ENCODE assay signal across 17 cellular contexts in the genomic region with DNA sequence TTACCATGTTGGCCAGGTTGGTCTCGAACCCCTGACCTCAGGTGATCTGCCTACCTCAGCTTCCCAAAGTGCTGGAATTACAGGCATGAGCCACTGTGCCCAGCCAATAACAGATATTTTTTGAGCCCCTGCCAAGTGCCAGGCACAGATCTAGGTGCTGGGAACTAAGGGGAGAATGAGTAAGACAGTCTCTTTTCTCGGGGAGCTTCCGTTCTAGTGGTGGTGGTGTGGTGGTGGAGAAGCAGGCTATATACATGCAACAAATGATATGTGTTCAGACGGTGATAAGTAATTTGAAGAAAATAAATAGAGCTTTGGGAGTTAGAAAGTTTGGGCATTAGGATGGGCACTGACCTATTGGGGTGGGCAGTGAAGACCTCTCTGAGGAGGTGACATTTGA.
A peak's percentile ranks its signal among the peaks of the same experiment; 100 is the strongest.
DNase-seq lines count a peak whose midpoint lies in the region; ATAC-seq and TF ChIP-seq lines count a peak whose summit lies in the region.
"Had no signal": no experiment of that assay in that cellular context is flagged by ENCODE, and none has a peak within 500 bp of the region (broad histone marks: within the 10 kb centered on the region; RNA-seq: fewer than 3 reads in every experiment).

No MANE protein-coding gene starts in this region.

- H3K36me3 Mint-ChIP-seq in activated CD4-positive, alpha-beta memory T cell treated with anti-CD3 and anti-CD28 coated beads, Interleukin-2, amount 10 ng/mL, durations not matched to agents 7 days and 5 days (ENCODE audit: low read depth): peaks cover 7% of the 10 kb centered on the region
- H3K36me3 Mint-ChIP-seq in activated CD4-positive, alpha-beta memory T cell treated with anti-CD3 and anti-CD28 coated beads for 36 hours: peaks cover 2% of the 10 kb centered on the region
- H3K36me3 Mint-ChIP-seq in activated T-helper 17 cell treated with anti-CD3 and anti-CD28 coated beads, Interleukin-2, amount 50 U/mL, for 72 hours (ENCODE audit: low read depth): no peaks in the 10 kb centered on the region
- H3K36me3 Mint-ChIP-seq: CD14-positive monocyte; CD4-positive, alpha-beta memory T cell had no signal

- H3K56ac ChIP-seq in IMR-90 (ENCODE audit: extremely low read depth, insufficient read depth, low read length): no peak overlapping the region

- in situ Hi-C loops in IMR-90 (cut with MboI; ENCODE audit: low sequenced_read_pairs): no loop called here

- H3K9me1 ChIP-seq in IMR-90 (ENCODE audit: insufficient read depth, low read length): peaks cover 11% of the 10 kb centered on the region

- no peak overlapping the region for H4K8ac ChIP-seq in IMR-90 (ENCODE audit: low read depth in 2 of 2, low read length in 2 of 2)
- no peak overlapping the region for H4K8ac ChIP-seq in neuronal stem cell (ENCODE audit: low read depth, low read length)

- no peak for DNase-seq in activated CD4-positive, alpha-beta memory T cell treated with anti-CD3 and anti-CD28 coated beads, Interleukin-2, amount 10 ng/mL, durations not matched to agents 7 days and 5 days
- no peak for DNase-seq in activated CD4-positive, alpha-beta memory T cell treated with anti-CD3 and anti-CD28 coated beads for 36 hours
- no peak for DNase-seq in IMR-90
- DNase-seq in neuronal stem cell (ENCODE audit: low spot score): no peak
- no peak for DNase-seq in hepatocyte (ENCODE audit: low spot score)
- DNase-seq in NAMALWA (ENCODE audit: low spot score): no peak
- no peak for DNase-seq in NCI-H2029 (lab: John Stamatoyannopoulos, UW)
- DNase-seq: 8988T; CD4-positive, alpha-beta memory T cell; DMS153; DMS79; GF-D8 had no signal

- H3K4me2 ChIP-seq in IMR-90 (ENCODE audit: low read depth, low read length): no peak overlapping the region
- H3K4me2 ChIP-seq in neuronal stem cell (ENCODE audit: insufficient read depth, low read length, poor library complexity, severe bottlenecking): no peak overlapping the region
- H3K4me2 ChIP-seq in hepatocyte: no peak overlapping the region
- H3K4me2 ChIP-seq: BLaER1 had no signal

- H2AK5ac ChIP-seq in IMR-90 (ENCODE audit: low read depth, low read length): peak overlapping the region; percentile 75; the same call in 1 of the 2 replicates
- no peak overlapping the region for H2AK5ac ChIP-seq in neuronal stem cell (ENCODE audit: low read depth, low read length)

- H3K27ac ChIP-seq in IMR-90 (ENCODE audit: insufficient read depth, low read length) (no peak overlapping the region), neuronal stem cell (replicated peaks; ENCODE audit: low read length) (no peak overlapping the region), hepatocyte (no peak overlapping the region)
- H3K27ac ChIP-seq: BLaER1 had no signal

- H2AFZ ChIP-seq in IMR-90 (replicated peaks; ENCODE audit: low read length, poor library complexity) (no peak overlapping the region), neuronal stem cell (ENCODE audit: low read length) (no peak overlapping the region), hepatocyte (no peak overlapping the region)

- no peak overlapping the region for H2AK9ac ChIP-seq in IMR-90 (replicated peaks; ENCODE audit: low read depth, low read length, poor library complexity)

- H3K4me3 ChIP-seq in IMR-90 (ENCODE audit: insufficient read depth, low read depth, low read length): no peak overlapping the region
- no peak overlapping the region for H3K4me3 ChIP-seq in neuronal stem cell (ENCODE audit: low read length in 2 of 2)
- no peak overlapping the region for H3K4me3 ChIP-seq in hepatocyte
- H3K4me3 ChIP-seq: BLaER1, HAP-1 had no signal

- peak overlapping the region; percentile 57; the same call in 1 of the 2 replicates for H2BK20ac ChIP-seq in IMR-90 (ENCODE audit: low read depth, low read length)

- no peaks in the 10 kb centered on the region for H3K79me2 ChIP-seq in hepatocyte

- peak overlapping the region; percentile 66; the same call in 2 of the 3 replicates for H2BK15ac ChIP-seq in IMR-90 (ENCODE audit: low read depth, low read length)
- H2BK15ac ChIP-seq in neuronal stem cell (ENCODE audit: low read length): no peak overlapping the region

- no peaks in the 10 kb centered on the region for H3K36me3 ChIP-seq in IMR-90 (ENCODE audit: control insufficient read depth, insufficient read depth, low read length)
- no peaks in the 10 kb centered on the region for H3K36me3 ChIP-seq in neuronal stem cell (replicated peaks in 1 of 2; ENCODE audit: control insufficient read depth in 2 of 2, insufficient read depth in 2 of 2, low read length in 2 of 2)
- no peaks in the 10 kb centered on the region for H3K36me3 ChIP-seq in hepatocyte (replicated peaks; ENCODE audit: insufficient read depth, low read depth)
- H3K36me3 ChIP-seq: BLaER1, HAP-1 had no signal

- peak overlapping the region; percentile 9; the same call in 1 of the 2 replicates for H4K5ac ChIP-seq in IMR-90 (ENCODE audit: low read depth, low read length)

- H2BK120ac ChIP-seq in IMR-90 (ENCODE audit: low read depth, low read length) (peak overlapping the region; percentile 33), neuronal stem cell (ENCODE audit: low read depth, low read length) (no peak overlapping the region)

- no peaks in the 10 kb centered on the region for H4K20me1 ChIP-seq in IMR-90 (ENCODE audit: insufficient read depth, low read length)
- H4K20me1 ChIP-seq in hepatocyte (ENCODE audit: insufficient read depth, poor library complexity, severe bottlenecking): no peaks in the 10 kb centered on the region
- H4K20me1 ChIP-seq: BLaER1 had no signal

- peaks cover 1% of the 10 kb centered on the region for H3K27me3 Mint-ChIP-seq in activated CD4-positive, alpha-beta memory T cell treated with anti-CD3 and anti-CD28 coated beads, Interleukin-2, amount 10 ng/mL, durations not matched to agents 7 days and 5 days
- H3K27me3 Mint-ChIP-seq in activated CD4-positive, alpha-beta memory T cell treated with anti-CD3 and anti-CD28 coated beads for 36 hours: no peaks in the 10 kb centered on the region
- no peaks in the 10 kb centered on the region for H3K27me3 Mint-ChIP-seq in activated T-helper 17 cell treated with anti-CD3 and anti-CD28 coated beads, Interleukin-2, amount 50 U/mL, for 72 hours
- H3K27me3 Mint-ChIP-seq: CD4-positive, alpha-beta memory T cell had no signal

- H3K14ac ChIP-seq in IMR-90 (replicated peaks; ENCODE audit: low read depth, low read length) (no peak overlapping the region), neuronal stem cell (ENCODE audit: low read length) (no peak overlapping the region)

- H3K9me3 Mint-ChIP-seq in activated CD4-positive, alpha-beta memory T cell treated with anti-CD3 and anti-CD28 coated beads, Interleukin-2, amount 10 ng/mL, durations not matched to agents 7 days and 5 days: peaks cover 7% of the 10 kb centered on the region
- no peaks in the 10 kb centered on the region for H3K9me3 Mint-ChIP-seq in activated CD4-positive, alpha-beta memory T cell treated with anti-CD3 and anti-CD28 coated beads for 36 hours
- H3K9me3 Mint-ChIP-seq in activated T-helper 17 cell treated with anti-CD3 and anti-CD28 coated beads, Interleukin-2, amount 50 U/mL, for 72 hours: no peaks in the 10 kb centered on the region
- H3K9me3 Mint-ChIP-seq: CD4-positive, alpha-beta memory T cell had no signal

- H3K27me3 ChIP-seq in IMR-90 (ENCODE audit: control insufficient read depth, insufficient read depth, low read length) (no peaks in the 10 kb centered on the region), neuronal stem cell (ENCODE audit: control insufficient read depth in 3 of 3, insufficient read depth in 3 of 3, low read depth in 1 of 3, low read length in 3 of 3) (no peaks in the 10 kb centered on the region), hepatocyte (no peaks in the 10 kb centered on the region)
- H3K27me3 ChIP-seq: BLaER1 had no signal

- H3K4me1 ChIP-seq in IMR-90 (ENCODE audit: control insufficient read depth, insufficient read depth, low read length) (peaks cover 2% of the 10 kb centered on the region), neuronal stem cell (ENCODE audit: control insufficient read depth in 2 of 2, insufficient read depth in 1 of 2, low read depth in 1 of 2, low read length in 2 of 2) (peaks cover 0 to 1% of the 10 kb centered on the region in 2 donors), hepatocyte (ENCODE audit: insufficient read depth) (no peaks in the 10 kb centered on the region)
- H3K4me1 ChIP-seq: BLaER1 had no signal

- H3K9ac ChIP-seq in IMR-90 (ENCODE audit: low read depth, low read length) (no peak overlapping the region), neuronal stem cell (ENCODE audit: low read depth, low read length, poor library complexity) (no peak overlapping the region)
- H3K9ac ChIP-seq: BLaER1 had no signal

- no peak for TF ChIP-seq POLR2A in IMR-90 (IDR thresholded peaks at IDR 0.05; ENCODE audit: low read depth, low read length)

- no TSS peak for BruUV-seq in IMR-90 (replicated peaks; lab: Mats Ljungman, UMichigan)

- CTCF ChIA-PET in activated CD4-positive, alpha-beta memory T cell treated with anti-CD3 and anti-CD28 coated beads, Interleukin-2, amount 10 ng/mL, durations not matched to agents 7 days and 5 days (lab: Charles Lee): no interaction called here
- CTCF ChIA-PET in activated CD4-positive, alpha-beta memory T cell treated with anti-CD3 and anti-CD28 coated beads for 36 hours (lab: Charles Lee): no interaction called here
- CTCF ChIA-PET in IMR-90 (lab: Yijun Ruan, JAX): no interaction called here

- ATAC-seq in IMR-90 (ENCODE audit: low read depth): no peak
- ATAC-seq in activated T-helper 17 cell treated with anti-CD3 and anti-CD28 coated beads, Interleukin-2, amount 50 U/mL, for 72 hours (replicated peaks): peak; percentile 59
- ATAC-seq: HepG2 had no signal

- peak overlapping the region; percentile 43 for H4K91ac ChIP-seq in IMR-90 (ENCODE audit: insufficient read depth, low read depth, low read length)
- H4K91ac ChIP-seq in neuronal stem cell (ENCODE audit: low read depth, low read length, poor library complexity): no peak overlapping the region

- dilution Hi-C loops in IMR-90 (cut with HindIII; ENCODE audit: low sequenced_read_pairs, unreplicated experiment): no loop called here

- POLR2A ChIA-PET in activated CD4-positive, alpha-beta memory T cell treated with anti-CD3 and anti-CD28 coated beads, Interleukin-2, amount 10 ng/mL, durations not matched to agents 7 days and 5 days (lab: Charles Lee): interaction anchor here (0.7 kb wide), 1 partner anchor 46 kb away, joined by 3 read pairs; no protein-coding TSS in a partner anchor
- POLR2A ChIA-PET in activated CD4-positive, alpha-beta memory T cell treated with anti-CD3 and anti-CD28 coated beads for 36 hours (lab: Charles Lee): no interaction called here
- POLR2A ChIA-PET in IMR-90 (lab: Charles Lee; ENCODE audit: unreplicated experiment): no interaction called here

- H3K4ac ChIP-seq in IMR-90 (ENCODE audit: low read depth, low read length) (peak overlapping the region; percentile 64), neuronal stem cell (ENCODE audit: low read length) (no peak overlapping the region)

- H3K4me1 Mint-ChIP-seq in activated CD4-positive, alpha-beta memory T cell treated with anti-CD3 and anti-CD28 coated beads, Interleukin-2, amount 10 ng/mL, durations not matched to agents 7 days and 5 days: peaks cover 37% of the 10 kb centered on the region
- H3K4me1 Mint-ChIP-seq in activated CD4-positive, alpha-beta memory T cell treated with anti-CD3 and anti-CD28 coated beads for 36 hours (ENCODE audit: low read depth): peaks cover 8% of the 10 kb centered on the region
- H3K4me1 Mint-ChIP-seq in activated T-helper 17 cell treated with anti-CD3 and anti-CD28 coated beads, Interleukin-2, amount 50 U/mL, for 72 hours: peaks cover 12% of the 10 kb centered on the region
- H3K4me1 Mint-ChIP-seq: CD14-positive monocyte had no signal

- H3K79me1 ChIP-seq in IMR-90 (ENCODE audit: low read depth in 1 of 2, low read length in 2 of 2) (no peaks in the 10 kb centered on the region), neuronal stem cell (ENCODE audit: low read depth, low read length) (no peaks in the 10 kb centered on the region)

- H2BK5ac ChIP-seq in IMR-90 (ENCODE audit: low read depth, low read length, poor library complexity, severe bottlenecking) (no peak overlapping the region), neuronal stem cell (ENCODE audit: low read length) (no peak overlapping the region)

- H3K9me2 ChIP-seq in hepatocyte (replicated peaks; ENCODE audit: insufficient read depth): no peaks in the 10 kb centered on the region

- H3K23ac ChIP-seq in IMR-90 (ENCODE audit: low read depth, low read length) (0 out of 2 replicates have a peak overlapping the region, but pooled peaks have one; percentile 15), neuronal stem cell (ENCODE audit: low read depth, low read length, poor library complexity) (peak overlapping the region; percentile 61)

- H3K9me3 ChIP-seq in IMR-90 (ENCODE audit: control insufficient read depth, insufficient read depth, low read length): no peaks in the 10 kb centered on the region
- H3K9me3 ChIP-seq in neuronal stem cell (replicated peaks in 1 of 2; ENCODE audit: control insufficient read depth in 2 of 2, insufficient read depth in 1 of 2, low read depth in 1 of 2, low read length in 2 of 2): peaks cover 0 to 2% of the 10 kb centered on the region in 2 donors
- no peaks in the 10 kb centered on the region for H3K9me3 ChIP-seq in hepatocyte (ENCODE audit: low read depth)
- H3K9me3 ChIP-seq: BLaER1, HAP-1 had no signal

- no peak for TF ChIP-seq CTCF in IMR-90 (conservative IDR thresholded peaks at IDR 0.05; ENCODE audit: low read depth, low read length)
- TF ChIP-seq CTCF in hepatocyte (IDR thresholded peaks at IDR 0.05; ENCODE audit: poor library complexity): no peak

- intact Hi-C loops in activated CD4-positive, alpha-beta memory T cell treated with anti-CD3 and anti-CD28 coated beads for 36 hours (cut with micrococcal nuclease): no loop called here
- intact Hi-C loops in IMR-90 (cut with micrococcal nuclease): no loop called here

- H3K27ac Mint-ChIP-seq in activated CD4-positive, alpha-beta memory T cell treated with anti-CD3 and anti-CD28 coated beads, Interleukin-2, amount 10 ng/mL, durations not matched to agents 7 days and 5 days: peak overlapping the region; percentile 37
- H3K27ac Mint-ChIP-seq in activated CD4-positive, alpha-beta memory T cell treated with anti-CD3 and anti-CD28 coated beads for 36 hours: no peak overlapping the region
- H3K27ac Mint-ChIP-seq in activated T-helper 17 cell treated with anti-CD3 and anti-CD28 coated beads, Interleukin-2, amount 50 U/mL, for 72 hours: peak overlapping the region; percentile 2
- H3K27ac Mint-ChIP-seq: CD14-positive monocyte had no signal

- no peak overlapping the region for H3K4me3 Mint-ChIP-seq in activated CD4-positive, alpha-beta memory T cell treated with anti-CD3 and anti-CD28 coated beads, Interleukin-2, amount 10 ng/mL, durations not matched to agents 7 days and 5 days
- no peak overlapping the region for H3K4me3 Mint-ChIP-seq in activated CD4-positive, alpha-beta memory T cell treated with anti-CD3 and anti-CD28 coated beads for 36 hours
- H3K4me3 Mint-ChIP-seq in activated T-helper 17 cell treated with anti-CD3 and anti-CD28 coated beads, Interleukin-2, amount 50 U/mL, for 72 hours: no peak overlapping the region
- H3K4me3 Mint-ChIP-seq: CD14-positive monocyte; CD4-positive, alpha-beta memory T cell had no signal

- TF ChIP-seq RAD21 in IMR-90 (IDR thresholded peaks at IDR 0.05; ENCODE audit: low read length): no peak

- H2BK12ac ChIP-seq in neuronal stem cell (ENCODE audit: low read length): no peak overlapping the region

- 97% methylated on average over 3 of the region's 4 CpGs; no CpG with 5 or more reads in 1 of the 2 experiments for WGBS in IMR-90 (ENCODE audit: extremely low coverage in 2 of 2, insufficient read length in 1 of 2), 2 experiments
- no CpG with 5 or more reads among the region's 4 CpGs for WGBS in neuronal stem cell (ENCODE audit: extremely low coverage in 2 of 2, insufficient read length in 2 of 2, insufficient replicate concordance in 1 of 2), 2 donors
- whole genome bisulfite sequencing in hepatocyte (ENCODE audit: low lambda C conversion rate, missing lambda C conversion rate): 91% methylated on average over 4 of the region's 4 CpGs

- H3K18ac ChIP-seq in IMR-90 (ENCODE audit: low read depth, low read length) (peak overlapping the region; percentile 11; the same call in 1 of the 2 replicates), neuronal stem cell (ENCODE audit: low read length) (no peak overlapping the region)
